Comparison of ENCODE assay signal across 17 cellular contexts in the genomic region with DNA sequence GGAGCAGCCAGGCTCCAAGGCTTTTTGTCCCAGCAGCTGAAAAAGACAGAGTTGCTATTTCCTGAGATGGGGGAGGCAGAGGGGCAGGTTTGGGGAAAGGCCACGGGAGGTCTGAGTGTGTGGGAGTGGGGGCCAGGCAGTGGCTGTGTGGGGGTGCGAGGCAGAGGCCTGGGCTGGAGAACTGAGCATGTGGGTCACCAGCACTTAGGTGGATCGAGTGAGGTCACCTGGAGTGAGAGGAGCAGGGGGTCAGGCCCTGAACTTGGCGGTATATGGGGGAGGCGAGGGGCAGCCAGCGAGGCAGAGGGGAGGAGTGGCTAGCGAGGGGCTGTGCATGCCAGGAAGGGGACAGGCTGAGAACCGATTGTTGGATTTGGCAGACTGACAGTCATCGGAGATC. TPM values are rescaled to one million over a fixed set of nuclear protein-coding genes. Genes with fewer than 3 reads are reported as not detected.
DNase-seq lines count a peak whose midpoint lies in the region; ATAC-seq and TF ChIP-seq lines count a peak whose summit lies in the region.
"Had no signal": no experiment of that assay in that cellular context is flagged by ENCODE, and none has a peak within 500 bp of the region (broad histone marks: within the 10 kb centered on the region; RNA-seq: fewer than 3 reads in every experiment).

No MANE protein-coding gene starts in this region.

- H3K27me3 ChIP-seq in BLaER1 (no peaks in the 10 kb centered on the region), MG63 (no peaks in the 10 kb centered on the region)

- H3K27ac Mint-ChIP-seq in Calu3 (ENCODE audit: unreplicated experiment): peak overlapping the region; percentile 46
- H3K27ac Mint-ChIP-seq in WTC11: peak overlapping the region; percentile 53; the same call in 1 of the 2 replicates
- H3K27ac Mint-ChIP-seq in nephron progenitor cell: peak overlapping the region; percentile 68
- H3K27ac Mint-ChIP-seq: CD4-positive, CD25-positive, alpha-beta regulatory T cell; CD8-positive, alpha-beta T cell; HFFc6 had no signal

- ATAC-seq in WTC11: no peak
- ATAC-seq: A549; CD8-positive, alpha-beta T cell; HCT116 had no signal

- H3K36me3 Mint-ChIP-seq in Calu3 (ENCODE audit: insufficient read depth, unreplicated experiment) (peaks cover 93% of the 10 kb centered on the region), WTC11 (0 out of 2 replicates have a peak, but pooled peaks cover 3% of the 10 kb centered on the region), nephron progenitor cell (ENCODE audit: low read depth) (peaks cover 17% of the 10 kb centered on the region)

- intact Hi-C loops in Calu3 (cut with micrococcal nuclease; ENCODE audit: unreplicated experiment): no loop called here

- H3K4me2 ChIP-seq in BLaER1: peak overlapping the region; percentile 50
- H3K4me2 ChIP-seq: A549 had no signal

- H3K4me3 Mint-ChIP-seq in Calu3 (ENCODE audit: low read depth, unreplicated experiment) (no peak overlapping the region), WTC11 (no peak overlapping the region), nephron progenitor cell (no peak overlapping the region)
- H3K4me3 Mint-ChIP-seq: CD4-positive, CD25-positive, alpha-beta regulatory T cell; CD8-positive, alpha-beta T cell; HFFc6 had no signal

- H3K36me3 ChIP-seq in BLaER1: peaks cover 91% of the 10 kb centered on the region
- H3K36me3 ChIP-seq in MG63: peaks cover 11% of the 10 kb centered on the region

- BruUV-seq in Calu3 (replicated peaks; lab: Mats Ljungman, UMichigan): no TSS peak

- no peak overlapping the region for H3K27ac ChIP-seq in BLaER1
- H3K27ac ChIP-seq: A549, C4-2B, GM23248 had no signal

- POLR2A ChIA-PET in WTC11 (lab: Charles Lee): no interaction called here

- no peaks in the 10 kb centered on the region for H3K9me3 ChIP-seq in BLaER1
- no peaks in the 10 kb centered on the region for H3K9me3 ChIP-seq in MG63
- H3K9me3 ChIP-seq: A549 had no signal

- H3K4me3 ChIP-seq in BLaER1 (no peak overlapping the region), MG63 (no peak overlapping the region)
- H3K4me3 ChIP-seq: A549, GM23248 had no signal

- H3K27me3 Mint-ChIP-seq in Calu3 (ENCODE audit: unreplicated experiment) (no peaks in the 10 kb centered on the region), WTC11 (ENCODE audit: low read depth) (no peaks in the 10 kb centered on the region), nephron progenitor cell (ENCODE audit: low read depth, poor library complexity) (peaks cover 4% of the 10 kb centered on the region)
- H3K27me3 Mint-ChIP-seq: CD4-positive, CD25-positive, alpha-beta regulatory T cell had no signal

- CTCF ChIA-PET in Calu3 (lab: Charles Lee): no interaction called here
- CTCF ChIA-PET in WTC11 (lab: Charles Lee): interaction anchor here (1.0 to 2.4 kb wide), 3 partner anchors 8 to 136 kb away, joined by 3 to 11 read pairs (median 4); no protein-coding TSS in a partner anchor

- DNase-seq in Calu3 (no peak), WTC11 (ENCODE audit: low spot score) (no peak), nephron progenitor cell (no peak), DMS153 (lab: John Stamatoyannopoulos, UW) (no peak), MG63 (no peak), AG20443 (ENCODE audit: low spot score) (no peak)
- DNase-seq: 8988T; ACHN; CD4-positive, CD25-positive, alpha-beta regulatory T cell; CD8-positive, alpha-beta T cell; DND-41; GM23248; HFFc6 had no signal

- TF ChIP-seq CTCF in Calu3 (IDR thresholded peaks at IDR 0.05; ENCODE audit: unreplicated experiment) (no peak), WTC11 (IDR thresholded peaks at IDR 0.05) (no peak), nephron progenitor cell (IDR thresholded peaks at IDR 0.05) (no peak)

- 0 out of 2 replicates have a peak, but pooled peaks cover 16% of the 10 kb centered on the region for H4K20me1 ChIP-seq in BLaER1

- peaks cover 21% of the 10 kb centered on the region for H3K4me1 ChIP-seq in BLaER1
- H3K4me1 ChIP-seq: A549 had no signal

- no peaks in the 10 kb centered on the region for H3K4me1 Mint-ChIP-seq in Calu3 (ENCODE audit: low read depth, unreplicated experiment)
- H3K4me1 Mint-ChIP-seq in WTC11: peaks cover 16% of the 10 kb centered on the region
- H3K4me1 Mint-ChIP-seq in nephron progenitor cell: peaks cover 39% of the 10 kb centered on the region
- H3K4me1 Mint-ChIP-seq: CD4-positive, CD25-positive, alpha-beta regulatory T cell had no signal

- H3K9ac ChIP-seq in BLaER1: no peak overlapping the region
- H3K9ac ChIP-seq: GM23248 had no signal

- H3K9me3 Mint-ChIP-seq in Calu3 (ENCODE audit: low read depth, unreplicated experiment) (no peaks in the 10 kb centered on the region), WTC11 (no peaks in the 10 kb centered on the region), nephron progenitor cell (no peaks in the 10 kb centered on the region)
- H3K9me3 Mint-ChIP-seq: CD4-positive, CD25-positive, alpha-beta regulatory T cell; CD8-positive, alpha-beta T cell; HFFc6 had no signal

TF ChIP-seq in WTC11, 78 proteins besides CTCF, POLR2A, EP300 and RAD21:
- TF ChIP-seq CREB1 (CRISPR knock-in tag; IDR thresholded peaks at IDR 0.05): no peak
- no peak for TF ChIP-seq ZNF263 (CRISPR knock-in tag; IDR thresholded peaks at IDR 0.05; ENCODE audit: low read depth)
- no peak for TF ChIP-seq IRF2 (CRISPR knock-in tag; IDR thresholded peaks at IDR 0.05; ENCODE audit: borderline replicate concordance, low read depth)
- TF ChIP-seq ZNF532 (CRISPR knock-in tag; IDR thresholded peaks at IDR 0.05; ENCODE audit: borderline replicate concordance): no peak
- no peak for TF ChIP-seq TP53 (CRISPR knock-in tag; IDR thresholded peaks at IDR 0.05)
- TF ChIP-seq, protein P1, sequence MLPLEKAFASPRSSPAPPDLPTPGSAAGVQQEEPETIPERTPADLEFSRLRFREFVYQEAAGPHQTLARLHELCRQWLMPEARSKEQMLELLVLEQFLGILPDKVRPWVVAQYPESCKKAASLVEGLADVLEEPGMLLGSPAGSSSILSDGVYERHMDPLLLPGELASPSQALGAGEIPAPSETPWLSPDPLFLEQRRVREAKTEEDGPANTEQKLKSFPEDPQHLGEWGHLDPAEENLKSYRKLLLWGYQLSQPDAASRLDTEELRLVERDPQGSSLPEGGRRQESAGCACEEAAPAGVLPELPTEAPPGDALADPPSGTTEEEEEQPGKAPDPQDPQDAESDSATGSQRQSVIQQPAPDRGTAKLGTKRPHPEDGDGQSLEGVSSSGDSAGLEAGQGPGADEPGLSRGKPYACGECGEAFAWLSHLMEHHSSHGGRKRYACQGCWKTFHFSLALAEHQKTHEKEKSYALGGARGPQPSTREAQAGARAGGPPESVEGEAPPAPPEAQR (CRISPR knock-in tag; IDR thresholded peaks at IDR 0.05): no peak
- TF ChIP-seq, protein P2, sequence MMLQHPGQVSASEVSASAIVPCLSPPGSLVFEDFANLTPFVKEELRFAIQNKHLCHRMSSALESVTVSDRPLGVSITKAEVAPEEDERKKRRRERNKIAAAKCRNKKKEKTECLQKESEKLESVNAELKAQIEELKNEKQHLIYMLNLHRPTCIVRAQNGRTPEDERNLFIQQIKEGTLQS (CRISPR knock-in tag; conservative IDR thresholded peaks at IDR 0.05): no peak
- no peak for TF ChIP-seq ETV6 (CRISPR knock-in tag; IDR thresholded peaks at IDR 0.05)
- no peak for TF ChIP-seq TCF7 (CRISPR knock-in tag; IDR thresholded peaks at IDR 0.05; ENCODE audit: low read depth)
- TF ChIP-seq PRRX2 (CRISPR knock-in tag; IDR thresholded peaks at IDR 0.05): no peak

RNA-seq across cellular contexts. Expression of gene IQCE, which starts 28.4 kb away (rescaled TPM):
- total RNA-seq in Calu3 (2022): 94.8 and 96.4 TPM in 2 replicates
- total RNA-seq in WTC11 (2021): 4.4 to 4.7 TPM (median 4.6 TPM) in 3 replicates
- total RNA-seq in MG63 (2014; rRNA removed; shearing (Covaris generic); ENCODE audit: low replicate concordance): 8.6 and 18.2 TPM in 2 replicates

RNA-seq across cellular contexts. Expression of gene BRAT1, which starts 31.8 kb away (rescaled TPM):
- total RNA-seq in Calu3 (2022) (56.2 and 59.6 TPM in 2 replicates), WTC11 (2021) (44.0 to 50.0 TPM (median 46.1 TPM) in 3 replicates)
- total RNA-seq in MG63 (2014; rRNA removed; shearing (Covaris generic); ENCODE audit: low replicate concordance): 43.2 and 59.7 TPM in 2 replicates

RNA-seq across cellular contexts. Expression of gene TTYH3, which starts 44.7 kb away (rescaled TPM):
- 167 and 187 TPM in 2 replicates for total RNA-seq in Calu3 (2022)
- total RNA-seq in WTC11 (2021): 178 to 190 TPM (median 181 TPM) in 3 replicates
- 15.8 and 29.8 TPM in 2 replicates for total RNA-seq in MG63 (2014; rRNA removed; shearing (Covaris generic); ENCODE audit: low replicate concordance)
